In genomic region chr18:48680871-48681270, GRCh38 we compare ENCODE assay signal across 15 cellular contexts.
DNase-seq lines count a peak whose midpoint lies in the region; ATAC-seq and TF ChIP-seq lines count a peak whose summit lies in the region.
"Had no signal": no experiment of that assay in that cellular context is flagged by ENCODE, and none has a peak within 500 bp of the region (broad histone marks: within the 10 kb centered on the region; RNA-seq: fewer than 3 reads in every experiment).

No MANE protein-coding gene starts in this region.

- H3K27me3 ChIP-seq in heart right ventricle (no peaks in the 10 kb centered on the region), neuronal stem cell (ENCODE audit: control insufficient read depth in 3 of 3, insufficient read depth in 3 of 3, low read depth in 1 of 3, low read length in 3 of 3) (no peaks in the 10 kb centered on the region), transverse colon (no peaks in the 10 kb centered on the region)
- H3K27me3 ChIP-seq: BLaER1 treated with 17β-estradiol and CSF1 and Interleukin-3, amounts not matched to agents 10 nM and 100 nM; hepatocyte had no signal

- H3K4me1 ChIP-seq in heart right ventricle (peaks cover 15 to 96% (median 60%) of the 10 kb centered on the region in 9 donors), neuronal stem cell (ENCODE audit: control insufficient read depth in 2 of 2, insufficient read depth in 1 of 2, low read depth in 1 of 2, low read length in 2 of 2) (peaks cover 16 to 19% of the 10 kb centered on the region in 2 donors), transverse colon (peaks cover 0 to 10% (median 0%) of the 10 kb centered on the region in 4 donors)

- H3K9me3 ChIP-seq in heart right ventricle = no peaks in the 10 kb centered on the region
- H3K9me3 ChIP-seq in neuronal stem cell (replicated peaks in 1 of 2; ENCODE audit: control insufficient read depth in 2 of 2, insufficient read depth in 1 of 2, low read depth in 1 of 2, low read length in 2 of 2) = no peaks in the 10 kb centered on the region
- no peaks in the 10 kb centered on the region for H3K9me3 ChIP-seq in transverse colon
- H3K9me3 ChIP-seq: BLaER1 treated with 17β-estradiol and CSF1 and Interleukin-3, amounts not matched to agents 10 nM and 100 nM had no signal

- H3K27ac Mint-ChIP-seq in chondrocyte (ENCODE audit: unreplicated experiment) (no peak overlapping the region), type B pancreatic cell (no peak overlapping the region)

- no peak overlapping the region for H3K14ac ChIP-seq in neuronal stem cell (ENCODE audit: low read length)

- no peak overlapping the region for H3K9ac ChIP-seq in neuronal stem cell (ENCODE audit: low read depth, low read length, poor library complexity)
- H3K9ac ChIP-seq: BLaER1 treated with 17β-estradiol and CSF1 and Interleukin-3, amounts not matched to agents 10 nM and 100 nM had no signal

- H3K9me3 Mint-ChIP-seq in chondrocyte (ENCODE audit: low read depth) (no peaks in the 10 kb centered on the region), type B pancreatic cell (no peaks in the 10 kb centered on the region)

- H3K4me3 ChIP-seq in heart right ventricle = no peak overlapping the region
- H3K4me3 ChIP-seq in neuronal stem cell (ENCODE audit: low read length in 2 of 2) = no peak overlapping the region
- H3K4me3 ChIP-seq in transverse colon = no peak overlapping the region
- H3K4me3 ChIP-seq: BLaER1 treated with 17β-estradiol and CSF1 and Interleukin-3, amounts not matched to agents 10 nM and 100 nM; hepatocyte had no signal

- H2BK5ac ChIP-seq in neuronal stem cell (ENCODE audit: low read length) = no peak overlapping the region

- H2BK12ac ChIP-seq in neuronal stem cell (ENCODE audit: low read length) = no peak overlapping the region

- H2BK15ac ChIP-seq in neuronal stem cell (ENCODE audit: low read length) = no peak overlapping the region

- H3K27ac ChIP-seq in heart right ventricle (peak overlapping the region; percentile 70 to 93 (median 86)), neuronal stem cell (replicated peaks; ENCODE audit: low read length) (peak overlapping the region; percentile 55), transverse colon (peak overlapping the region in 1 of 4 donors; percentile 7)
- H3K27ac ChIP-seq: BLaER1 treated with 17β-estradiol and CSF1 and Interleukin-3, amounts not matched to agents 10 nM and 100 nM; hepatocyte had no signal

- H3K4me2 ChIP-seq in neuronal stem cell (ENCODE audit: insufficient read depth, low read length, poor library complexity, severe bottlenecking) = no peak overlapping the region
- H3K4me2 ChIP-seq: hepatocyte had no signal

- peak; percentile 79 for DNase-seq in chondrocyte (ENCODE audit: low spot score)
- DNase-seq in heart right ventricle = peak; percentile 86 to 93
- DNase-seq in neuronal stem cell (ENCODE audit: low spot score) = peak; percentile 61
- DNase-seq in type B pancreatic cell (ENCODE audit: extremely low spot score, unreplicated experiment) = no peak
- no peak for DNase-seq in transverse colon
- no peak for DNase-seq in cerebellar nuclear complex (lab: John Stamatoyannopoulos, UW)
- DNase-seq: activated naive CD4-positive, alpha-beta T cell treated with anti-CD3 and anti-CD28 coated beads, Interleukin-2, amount 50 U/mL, for 16 hours; effector CD4-positive, alpha-beta T cell; HCEC 1CT; stimulated activated naive CD8-positive, alpha-beta T cell treated with anti-CD3 and anti-CD28 coated beads, Interleukin-15, Interleukin-2, amounts not matched to agents 100 U/mL and 50 U/mL, for 24 hours had no signal

- H3K23ac ChIP-seq in neuronal stem cell (ENCODE audit: low read depth, low read length, poor library complexity) = no peak overlapping the region

- WGBS in heart right ventricle, 2 donors = 25 to 35% methylated on average over 11 of the region's 11 CpGs
- WGBS in neuronal stem cell (ENCODE audit: extremely low coverage in 2 of 2, insufficient read length in 2 of 2, insufficient replicate concordance in 1 of 2), 2 donors = no CpG with 5 or more reads among the region's 11 CpGs
- WGBS in transverse colon (ENCODE audit: low coverage in 1 of 2), 2 donors = 82% methylated on average over 11 of the region's 11 CpGs; no CpG with 5 or more reads in 1 of the 2 donors

- peak overlapping the region; percentile 77 for H2AFZ ChIP-seq in neuronal stem cell (ENCODE audit: low read length)
- H2AFZ ChIP-seq: hepatocyte had no signal

- no peak overlapping the region for H2BK120ac ChIP-seq in neuronal stem cell (ENCODE audit: low read depth, low read length)

- in situ Hi-C loops in transverse colon (cut with MboI; ENCODE audit: low pct_ligation_motif_present in 1 of 4, low pct_unique_long_range_greater_than_20kb in 1 of 4, low sequenced_read_pairs in 3 of 4) = loop anchor here in 3 of 4 donors (25.0 kb wide), 3 partner anchors 231 to 756 kb away; no protein-coding TSS in a partner anchor

- H3K4me1 Mint-ChIP-seq in chondrocyte (ENCODE audit: low read depth) = peaks cover 61% of the 10 kb centered on the region
- H3K4me1 Mint-ChIP-seq in type B pancreatic cell (ENCODE audit: unreplicated experiment) = peaks cover 14% of the 10 kb centered on the region

- no peak overlapping the region for H3K4me3 Mint-ChIP-seq in chondrocyte (ENCODE audit: unreplicated experiment)
- no peak overlapping the region for H3K4me3 Mint-ChIP-seq in type B pancreatic cell

- H3K18ac ChIP-seq in neuronal stem cell (ENCODE audit: low read length) = peak overlapping the region; percentile 50

- no peak overlapping the region for H4K8ac ChIP-seq in neuronal stem cell (ENCODE audit: low read depth, low read length)

- TF ChIP-seq POLR2A in transverse colon (IDR thresholded peaks at IDR 0.05) = no peak

- ATAC-seq in heart right ventricle (peak; percentile 82 to 95 (median 93)), GM21737 (IDR thresholded peaks at IDR 0.05; ENCODE audit: unreplicated experiment) (no peak), GM19395 (IDR thresholded peaks at IDR 0.05; ENCODE audit: unreplicated experiment) (no peak)
- ATAC-seq: SK-N-SH treated with all-trans-retinoic acid at 6 μM for 48 hours; stimulated activated naive CD8-positive, alpha-beta T cell treated with anti-CD3 and anti-CD28 coated beads, Interleukin-15, Interleukin-2, amounts not matched to agents 100 U/mL and 50 U/mL, for 24 hours had no signal

- no peak overlapping the region for H2AK5ac ChIP-seq in neuronal stem cell (ENCODE audit: low read depth, low read length)

- TF ChIP-seq CTCF in chondrocyte (IDR thresholded peaks at IDR 0.05) (no peak), heart right ventricle (IDR thresholded peaks at IDR 0.05) (peak in 7 of 9 donors; percentile 10 to 60 (median 42)), type B pancreatic cell (conservative IDR thresholded peaks at IDR 0.05) (peak; percentile 34), transverse colon (IDR thresholded peaks at IDR 0.05) (no peak)

- H3K4ac ChIP-seq in neuronal stem cell (ENCODE audit: low read length) = no peak overlapping the region

- no peak for TF ChIP-seq EP300 in transverse colon (IDR thresholded peaks at IDR 0.05; ENCODE audit: low read depth)

- H3K36me3 ChIP-seq in heart right ventricle (peaks cover 0 to 11% (median 0%) of the 10 kb centered on the region in 9 donors), neuronal stem cell (replicated peaks in 1 of 2; ENCODE audit: control insufficient read depth in 2 of 2, insufficient read depth in 2 of 2, low read length in 2 of 2) (no peaks in the 10 kb centered on the region), transverse colon (no peaks in the 10 kb centered on the region)

- H3K36me3 Mint-ChIP-seq in chondrocyte (ENCODE audit: low read depth) (peaks cover 7% of the 10 kb centered on the region), type B pancreatic cell (peaks cover 5% of the 10 kb centered on the region)

- intact Hi-C loops in heart right ventricle (cut with DNase I) (loop anchor here in 6 of 10 donors (2.0 to 10.0 kb wide), 13 partner anchors 28 to 268 kb away; no protein-coding TSS in a partner anchor), transverse colon (cut with DNase I; ENCODE audit: low total_unique reads) (no loop called here)

- H3K27me3 Mint-ChIP-seq in chondrocyte (ENCODE audit: low read depth) = no peaks in the 10 kb centered on the region
- H3K27me3 Mint-ChIP-seq in type B pancreatic cell = no peaks in the 10 kb centered on the region

- H3K79me1 ChIP-seq in neuronal stem cell (ENCODE audit: low read depth, low read length) = no peaks in the 10 kb centered on the region

- H4K91ac ChIP-seq in neuronal stem cell (ENCODE audit: low read depth, low read length, poor library complexity) = no peak overlapping the region

Comparison
In these comparisons a context has a peak if more than half of its experiments do, and no peak if none do; other contexts are left out.
1. DNase-seq: peak in chondrocyte (single experiment), heart right ventricle (2 of 2) and neuronal stem cell (single experiment); none in type B pancreatic cell (single experiment), transverse colon (single experiment) and cerebellar nuclear complex (0 of 2).
2. CTCF ChIP-seq: peak in heart right ventricle (7 of 9) and type B pancreatic cell (single experiment); none in chondrocyte (single experiment) and transverse colon (0 of 5).
3. ATAC-seq: peak in heart right ventricle (8 of 8); none in GM21737 (single experiment) and GM19395 (single experiment).